Comparison of ENCODE assay signal across 21 cellular contexts in genomic region chr11:69435161-69435990, GRCh38. TPM values are rescaled to one million over a fixed set of nuclear protein-coding genes. Genes with fewer than 3 reads are reported as not detected.
DNase-seq lines count a peak whose midpoint lies in the region; ATAC-seq, FAIRE-seq and TF ChIP-seq lines count a peak whose summit lies in the region.
"Had no signal": no experiment of that assay in that cellular context is flagged by ENCODE, and none has a peak within 500 bp of the region (broad histone marks: within the 10 kb centered on the region; RNA-seq: fewer than 3 reads in every experiment).

No MANE protein-coding gene starts in this region.

- H3K27me3 Mint-ChIP-seq in H9 (ENCODE audit: low read depth), result peaks cover 6% of the 10 kb centered on the region
- H3K27me3 Mint-ChIP-seq in CD8-positive, alpha-beta memory T cell, result peaks cover 1 to 22% of the 10 kb centered on the region in 2 donors
- H3K27me3 Mint-ChIP-seq: CD4-positive, CD25-positive, alpha-beta regulatory T cell had no signal

- peaks cover 0 to 3% of the 10 kb centered on the region in 2 experiments; a peak in 1 of 5 replicates for H3K9me3 Mint-ChIP-seq in H9
- no peaks in the 10 kb centered on the region for H3K9me3 Mint-ChIP-seq in CD8-positive, alpha-beta memory T cell
- H3K9me3 Mint-ChIP-seq: stimulated activated naive CD8-positive, alpha-beta T cell treated with anti-CD3 and anti-CD28 coated beads, Interleukin-15, Interleukin-2, amounts not matched to agents 100 ng/mL and 50 ng/mL, for 24 hours had no signal

- TF ChIP-seq EP300 in H1 (IDR thresholded peaks at IDR 0.05; ENCODE audit: borderline replicate concordance in 1 of 2, low read depth in 2 of 2, low read length in 2 of 2), result no peak

- H3K27ac ChIP-seq in H9 (ENCODE audit: insufficient read length, low read depth, low read length) (no peak overlapping the region), H1 (ENCODE audit: low read depth, low read length) (no peak overlapping the region), trophoblast cell (ENCODE audit: low read depth, low read length) (no peak overlapping the region)
- no peak overlapping the region for H3K27ac ChIP-seq in CD8-positive, alpha-beta memory T cell (ENCODE audit: low read depth, low read length)
- H3K27ac ChIP-seq: parathyroid adenoma had no signal

- no peak overlapping the region for H4K5ac ChIP-seq in H9 (ENCODE audit: insufficient read length, low read depth, low read length)
- H4K5ac ChIP-seq in H1 (ENCODE audit: insufficient read length, low read depth, low read length), result peak overlapping the region; percentile 26

- TF ChIP-seq RAD21 in H1 (IDR thresholded peaks at IDR 0.05 in 1 of 2, conservative IDR thresholded peaks at IDR 0.05 in 1 of 2; ENCODE audit: low read depth in 2 of 2, low read length in 2 of 2), result no peak

- H3K79me2 ChIP-seq in H9 (ENCODE audit: insufficient read depth, low read length) (no peaks in the 10 kb centered on the region), H1 (ENCODE audit: control insufficient read depth in 1 of 2, insufficient read depth in 2 of 2, low read length in 2 of 2) (no peaks in the 10 kb centered on the region), trophoblast cell (ENCODE audit: control insufficient read depth, insufficient read depth, low read length, poor library complexity) (peaks cover 2% of the 10 kb centered on the region)
- H3K79me2 ChIP-seq: parathyroid adenoma had no signal

- H3K27ac Mint-ChIP-seq in H9, result peak overlapping the region in 1 of 3 experiments; percentile 91; a peak in 4 of 7 replicates
- H3K27ac Mint-ChIP-seq in CD8-positive, alpha-beta memory T cell, result no peak overlapping the region
- H3K27ac Mint-ChIP-seq: activated CD8-positive, alpha-beta T cell treated with anti-CD3 and anti-CD28 coated beads, Interleukin-2, amount 10 ng/mL, durations not matched to agents 7 days and 5 days; CD4-positive, CD25-positive, alpha-beta regulatory T cell had no signal

- no peak overlapping the region for H2BK12ac ChIP-seq in H9 (ENCODE audit: insufficient read length, low read depth, low read length)
- H2BK12ac ChIP-seq in H1 (ENCODE audit: low read depth, low read length), result peak overlapping the region; percentile 98; the same call in 1 of the 2 replicates
- H2BK12ac ChIP-seq in trophoblast cell (ENCODE audit: low read length), result peak overlapping the region; percentile 63

- no peaks in the 10 kb centered on the region for H3K79me1 ChIP-seq in H9 (ENCODE audit: insufficient read depth, low read depth, low read length, poor library complexity, severe bottlenecking)
- H3K79me1 ChIP-seq in H1 (ENCODE audit: low read depth, low read length), result no peaks in the 10 kb centered on the region; the same call in 1 of the 2 replicates
- H3K79me1 ChIP-seq in trophoblast cell (ENCODE audit: low read length), result peaks cover 37% of the 10 kb centered on the region

- H4K12ac ChIP-seq in trophoblast cell (ENCODE audit: low read depth, low read length), result no peak overlapping the region

- H4K8ac ChIP-seq in H9 (replicated peaks; ENCODE audit: insufficient read length, low read depth, low read length), result no peak overlapping the region
- H4K8ac ChIP-seq in H1 (ENCODE audit: extremely low read depth, insufficient read depth, low read length), result no peak overlapping the region
- no peak overlapping the region for H4K8ac ChIP-seq in trophoblast cell (ENCODE audit: low read depth, low read length)

- no peak overlapping the region for H3K4ac ChIP-seq in H9 (ENCODE audit: low read depth, low read length)
- H3K4ac ChIP-seq in H1 (replicated peaks; ENCODE audit: insufficient read length, low read depth, low read length), result peak overlapping the region; percentile 24
- no peak overlapping the region for H3K4ac ChIP-seq in trophoblast cell (ENCODE audit: low read depth, low read length)

- FAIRE-seq in H1 (lab: Jason Lieb, UNC), result no peak
- FAIRE-seq: GM12891, islet of Langerhans, small intestine had no signal

- H3K4me1 ChIP-seq in H9 (ENCODE audit: insufficient read depth, low read length) (peaks cover 2% of the 10 kb centered on the region; the same call in 1 of the 2 replicates), NT2/D1 (ENCODE audit: insufficient read depth, insufficient read length) (peaks cover 34% of the 10 kb centered on the region), H1 (replicated peaks in 1 of 4; ENCODE audit: control insufficient read depth in 3 of 4, insufficient read depth in 4 of 4, low read length in 3 of 4) (peaks cover 2 to 55% (median 36%) of the 10 kb centered on the region in 4 experiments), trophoblast cell (ENCODE audit: control insufficient read depth in 1 of 2, insufficient read depth in 2 of 2, low read length in 2 of 2) (peaks cover 37 to 47% of the 10 kb centered on the region in 2 experiments)
- H3K4me1 ChIP-seq in CD8-positive, alpha-beta memory T cell (ENCODE audit: insufficient read depth, low read length), result no peaks in the 10 kb centered on the region
- H3K4me1 ChIP-seq: parathyroid adenoma had no signal

- H3K27me3 ChIP-seq in H9 (ENCODE audit: insufficient read depth, low read length) (no peaks in the 10 kb centered on the region), NT2/D1 (ENCODE audit: insufficient read depth, insufficient read length) (no peaks in the 10 kb centered on the region), H1 (replicated peaks in 1 of 4; ENCODE audit: control insufficient read depth in 3 of 4, extremely low read depth in 1 of 4, insufficient read depth in 3 of 4, low read length in 3 of 4) (peaks cover 0 to 3% (median 1%) of the 10 kb centered on the region in 4 experiments; a peak in 3 of 7 replicates), trophoblast cell (ENCODE audit: insufficient read depth, low read length) (no peaks in the 10 kb centered on the region)
- H3K27me3 ChIP-seq in CD8-positive, alpha-beta memory T cell (ENCODE audit: insufficient read depth, low read length, poor library complexity, severe bottlenecking), result no peaks in the 10 kb centered on the region

- H3K4me3 ChIP-seq in NT2/D1 (ENCODE audit: insufficient read length, low read depth), result no peak overlapping the region
- H3K4me3 ChIP-seq in H1 (ENCODE audit: extremely low read depth in 1 of 4, insufficient read depth in 2 of 4, low read depth in 3 of 4, low read length in 4 of 4), result no peak overlapping the region
- no peak overlapping the region for H3K4me3 ChIP-seq in trophoblast cell (ENCODE audit: low read depth, low read length)
- no peak overlapping the region for H3K4me3 ChIP-seq in CD8-positive, alpha-beta memory T cell (ENCODE audit: low read length)
- H3K4me3 ChIP-seq: mucosa of descending colon had no signal

- POLR2A ChIA-PET in H1 (lab: Charles Lee; ENCODE audit: partially characterized antibody), result interaction anchor here (1.8 to 3.5 kb wide), 2 partner anchors 203 to 204 kb away, joined by 5 to 20 read pairs; no protein-coding TSS in a partner anchor
- POLR2A ChIA-PET in CD8-positive, alpha-beta memory T cell (lab: Charles Lee), result no interaction called here

- H3K56ac ChIP-seq in H9 (ENCODE audit: insufficient read length, low read depth, low read length) (no peak overlapping the region), H1 (replicated peaks; ENCODE audit: insufficient read length, low read depth, low read length) (no peak overlapping the region)

- H3K4me1 Mint-ChIP-seq in H9, result peaks cover 58 to 61% of the 10 kb centered on the region in 2 experiments
- H3K4me1 Mint-ChIP-seq in CD8-positive, alpha-beta memory T cell, result no peaks in the 10 kb centered on the region
- H3K4me1 Mint-ChIP-seq: CD4-positive, CD25-positive, alpha-beta regulatory T cell had no signal

- H2AFZ ChIP-seq in H9 (ENCODE audit: low read length) (no peak overlapping the region), H1 (ENCODE audit: low read length) (no peak overlapping the region), trophoblast cell (ENCODE audit: insufficient read depth, low read length, poor library complexity) (no peak overlapping the region)
- H2AFZ ChIP-seq: parathyroid adenoma had no signal

- DNase-seq in H9, result no peak
- no peak for DNase-seq in NT2/D1 (ENCODE audit: low read depth, low spot score)
- DNase-seq in H1 (ENCODE audit: low read depth in 1 of 2, low spot score in 2 of 2), result no peak
- peak; percentile 85 for DNase-seq in trophoblast cell
- no peak for DNase-seq in NCI-H748 (lab: John Stamatoyannopoulos, UW; ENCODE audit: unreplicated experiment)
- no peak for DNase-seq in DMS114 treated with DMSO at 0.1 percent for 48 hours (lab: John Stamatoyannopoulos, UW; ENCODE audit: unreplicated experiment)
- DNase-seq in CD8-positive, alpha-beta memory T cell, result no peak
- DNase-seq: activated CD8-positive, alpha-beta T cell treated with anti-CD3 and anti-CD28 coated beads, Interleukin-2, amount 10 ng/mL, durations not matched to agents 7 days and 5 days; amniotic stem cell; CD4-positive, CD25-positive, alpha-beta regulatory T cell; cerebellar nuclear complex; glutamatergic neuron; NCI-H2107; small intestine had no signal

- H4K91ac ChIP-seq in H9 (ENCODE audit: insufficient read length, low read depth, low read length) (no peak overlapping the region), H1 (replicated peaks; ENCODE audit: insufficient read length, low read length) (peak overlapping the region; percentile 62), trophoblast cell (ENCODE audit: low read depth, low read length) (peak overlapping the region; percentile 75)

- H3K4me2 ChIP-seq in H9 (ENCODE audit: insufficient read depth, insufficient read length, low read length) (no peak overlapping the region), H1 (ENCODE audit: insufficient read depth in 1 of 2, low read depth in 2 of 2, low read length in 2 of 2) (no peak overlapping the region), trophoblast cell (ENCODE audit: low read length) (no peak overlapping the region)

- H2BK5ac ChIP-seq in H9 (ENCODE audit: insufficient read length, low read length) (no peak overlapping the region), H1 (ENCODE audit: low read depth, low read length) (peak overlapping the region; percentile 80; the same call in 1 of the 2 replicates), trophoblast cell (ENCODE audit: low read depth, low read length, poor library complexity) (no peak overlapping the region)

- H2BK15ac ChIP-seq in H9 (ENCODE audit: low read depth, low read length) (no peak overlapping the region), H1 (ENCODE audit: low read length) (peak overlapping the region; percentile 75; the same call in 1 of the 2 replicates)

- H3K23me2 ChIP-seq in H9 (ENCODE audit: insufficient read length, low read depth, low read length, poor library complexity, severe bottlenecking) (no peaks in the 10 kb centered on the region), H1 (ENCODE audit: low read depth, low read length) (no peaks in the 10 kb centered on the region)

- ATAC-seq in GM21737 (IDR thresholded peaks at IDR 0.05; ENCODE audit: unreplicated experiment), result no peak
- ATAC-seq: activated CD8-positive, alpha-beta T cell treated with anti-CD3 and anti-CD28 coated beads, Interleukin-2, amount 10 ng/mL, durations not matched to agents 7 days and 5 days; mucosa of descending colon; SK-N-SH treated with all-trans-retinoic acid at 6 μM for 48 hours had no signal

- no peak for TF ChIP-seq CTCF in H9 (conservative IDR thresholded peaks at IDR 0.05)
- TF ChIP-seq CTCF in H1 (IDR thresholded peaks at IDR 0.05; ENCODE audit: control extremely low read depth in 1 of 3, insufficient read depth in 1 of 3, low read depth in 1 of 3, low read length in 3 of 3), result no peak

- H3K23ac ChIP-seq in H9 (ENCODE audit: insufficient read length, low read depth, low read length) (no peak overlapping the region), H1 (ENCODE audit: insufficient read length) (no peak overlapping the region), trophoblast cell (ENCODE audit: low read length) (no peak overlapping the region)

- TF ChIP-seq POLR2A in H1 (IDR thresholded peaks at IDR 0.05; ENCODE audit: control extremely low read depth in 1 of 2, low read depth in 2 of 2, low read length in 2 of 2), result no peak

- no peaks in the 10 kb centered on the region for H4K20me1 ChIP-seq in H9 (ENCODE audit: control insufficient read depth, insufficient read depth, insufficient read length)
- no peaks in the 10 kb centered on the region for H4K20me1 ChIP-seq in H1 (replicated peaks in 1 of 2; ENCODE audit: control insufficient read depth in 1 of 2, insufficient read depth in 2 of 2, low read length in 2 of 2)

- H3K14ac ChIP-seq in H9 (ENCODE audit: insufficient read depth, low read length) (peak overlapping the region; percentile 23; the same call in 1 of the 2 replicates), H1 (ENCODE audit: insufficient read length) (no peak overlapping the region), trophoblast cell (ENCODE audit: low read length) (peak overlapping the region; percentile 30)

- H3K9me3 ChIP-seq in H9 (ENCODE audit: control insufficient read depth, low read depth, low read length) (no peaks in the 10 kb centered on the region), NT2/D1 (ENCODE audit: insufficient read depth, low read length) (no peaks in the 10 kb centered on the region), H1 (ENCODE audit: insufficient read depth in 2 of 2, low read depth in 1 of 2, low read length in 1 of 2) (no peaks in the 10 kb centered on the region), trophoblast cell (ENCODE audit: insufficient read depth, low read depth, low read length) (no peaks in the 10 kb centered on the region)
- no peaks in the 10 kb centered on the region for H3K9me3 ChIP-seq in CD8-positive, alpha-beta memory T cell (ENCODE audit: low read length)
- H3K9me3 ChIP-seq: mucosa of descending colon had no signal

- H3K36me3 Mint-ChIP-seq in H9 (ENCODE audit: insufficient read depth in 1 of 3, low read depth in 3 of 3), result no peaks in the 10 kb centered on the region; a peak in 1 of 7 replicates
- no peaks in the 10 kb centered on the region for H3K36me3 Mint-ChIP-seq in CD8-positive, alpha-beta memory T cell
- H3K36me3 Mint-ChIP-seq: CD4-positive, CD25-positive, alpha-beta regulatory T cell had no signal

- H2BK20ac ChIP-seq in H9 (ENCODE audit: low read depth, low read length, poor library complexity, severe bottlenecking), result no peak overlapping the region
- H2BK20ac ChIP-seq in H1 (ENCODE audit: low read length), result peak overlapping the region; percentile 98

- no peak overlapping the region for H3K18ac ChIP-seq in H9 (ENCODE audit: insufficient read length, low read depth, low read length)
- peak overlapping the region; percentile 96 for H3K18ac ChIP-seq in H1 (ENCODE audit: extremely low read depth, low read length)
- peak overlapping the region; percentile 9 for H3K18ac ChIP-seq in trophoblast cell (ENCODE audit: low read length)

- H3T11ph ChIP-seq in H9 (ENCODE audit: low read length), result no peak overlapping the region

- H2BK120ac ChIP-seq in H9 (ENCODE audit: low read depth, low read length, poor library complexity, severe bottlenecking), result no peak overlapping the region
- peak overlapping the region; percentile 50 for H2BK120ac ChIP-seq in H1 (replicated peaks; ENCODE audit: low read depth, low read length)
- H2BK120ac ChIP-seq in trophoblast cell (ENCODE audit: insufficient read depth, low read length, poor library complexity), result peak overlapping the region; percentile 65

- CTCF ChIA-PET in H1 (lab: Charles Lee; ENCODE audit: partially characterized antibody), result interaction anchor here (0.9 to 1.5 kb wide), 5 partner anchors 9 to 304 kb away, joined by 3 to 5 read pairs (median 3); no protein-coding TSS in a partner anchor
- CTCF ChIA-PET in CD8-positive, alpha-beta memory T cell (lab: Charles Lee), result no interaction called here

- WGBS in H9 (ENCODE audit: extremely low coverage, insufficient read length, low lambda C conversion rate), result no CpG with 5 or more reads among the region's 15 CpGs
- 72% methylated on average over 13 of the region's 15 CpGs; no CpG with 5 or more reads in 1 of the 2 experiments for WGBS in H1 (ENCODE audit: extremely low coverage in 1 of 2, insufficient coverage in 1 of 2, insufficient read length in 1 of 2, insufficient replicate concordance in 2 of 2, low coverage in 1 of 2, low lambda C conversion rate in 2 of 2, missing lambda C conversion rate in 1 of 2), 2 experiments
- no CpG with 5 or more reads among the region's 15 CpGs for WGBS in trophoblast cell (ENCODE audit: extremely low coverage, insufficient coverage, insufficient read length)

- no peaks in the 10 kb centered on the region for H3K36me3 ChIP-seq in NT2/D1 (ENCODE audit: insufficient read depth, insufficient read length, low read length)
- no peaks in the 10 kb centered on the region for H3K36me3 ChIP-seq in H1 (ENCODE audit: control insufficient read depth in 2 of 4, insufficient read depth in 4 of 4, low read length in 3 of 4)
- H3K36me3 ChIP-seq in trophoblast cell (ENCODE audit: control insufficient read depth in 1 of 2, insufficient read depth in 2 of 2, low read length in 2 of 2), result no peaks in the 10 kb centered on the region
- H3K36me3 ChIP-seq in CD8-positive, alpha-beta memory T cell (ENCODE audit: insufficient read depth, low read length), result no peaks in the 10 kb centered on the region

- no peak overlapping the region for H2AK5ac ChIP-seq in H9 (ENCODE audit: insufficient read length, low read length)
- peak overlapping the region; percentile 87 for H2AK5ac ChIP-seq in H1 (ENCODE audit: low read depth, low read length)
- H2AK5ac ChIP-seq in trophoblast cell (ENCODE audit: low read length), result peak overlapping the region; percentile 34

- no peak overlapping the region for H3K9ac ChIP-seq in H9 (ENCODE audit: extremely low read depth, insufficient read length, low read length)
- H3K9ac ChIP-seq in NT2/D1 (ENCODE audit: insufficient read length, low read depth), result peak overlapping the region; percentile 37
- no peak overlapping the region for H3K9ac ChIP-seq in H1 (replicated peaks in 1 of 4; ENCODE audit: extremely low read depth in 1 of 4, low read depth in 3 of 4, low read length in 3 of 4)
- no peak overlapping the region for H3K9ac ChIP-seq in trophoblast cell (ENCODE audit: low read length)
- H3K9ac ChIP-seq: parathyroid adenoma had no signal

- H3K4me3 Mint-ChIP-seq in H9, result no peak overlapping the region
- no peak overlapping the region for H3K4me3 Mint-ChIP-seq in CD8-positive, alpha-beta memory T cell
- H3K4me3 Mint-ChIP-seq: activated CD8-positive, alpha-beta T cell treated with anti-CD3 and anti-CD28 coated beads, Interleukin-2, amount 10 ng/mL, durations not matched to agents 7 days and 5 days; CD4-positive, CD25-positive, alpha-beta regulatory T cell; stimulated activated naive CD8-positive, alpha-beta T cell treated with anti-CD3 and anti-CD28 coated beads, Interleukin-15, Interleukin-2, amounts not matched to agents 100 ng/mL and 50 ng/mL, for 24 hours had no signal

RNA-seq across cellular contexts. Expression of gene LINC01488, which starts 46.1 kb away (rescaled TPM):
- not detected in 2 replicates for total RNA-seq in H9 (2021)
- not detected in 2 replicates for total RNA-seq in H1 (2021; fragmentation: NEBNext Ultra II Directional; extraction: Animal tissue kit (Norgen Biotek cat#: 25700))
- 0.03 TPM in 1 of 2 replicates, not detected in the other for polyA plus RNA-seq in H1 (2011; rRNA removed)
- polyA plus RNA-seq in H1 (2011; cell fraction: cytosol; rRNA removed), result not detected
- polyA plus RNA-seq in H1 (2011; cell fraction: nucleus; rRNA removed), result not detected
- not detected in 4 replicates for polyA plus RNA-seq in H1 (2012, experiment 1 of 2)
- not detected for polyA plus RNA-seq in H1 (2012, experiment 2 of 2)
- polyA plus RNA-seq in H1 (2013, experiment 1 of 2), result not detected
- not detected for polyA plus RNA-seq in H1 (2013, experiment 2 of 2)
- not detected in 2 replicates for polyA minus RNA-seq in H1 (2011; rRNA and poly(A)+ RNA removed)
- polyA minus RNA-seq in H1 (2011; cell fraction: cytosol; rRNA and poly(A)+ RNA removed), result not detected
- not detected for polyA minus RNA-seq in H1 (2011; cell fraction: nucleus; rRNA and poly(A)+ RNA removed)
- 0.05 and 0.08 TPM in 2 replicates for polyA plus RNA-seq in trophoblast cell (2013)
- total RNA-seq in CD8-positive, alpha-beta memory T cell, result not detected
- polyA plus RNA-seq in CD8-positive, alpha-beta memory T cell, result not detected
- total RNA-seq: activated CD8-positive, alpha-beta T cell treated with anti-CD3 and anti-CD28 coated beads, Interleukin-2, amount 10 ng/mL, durations not matched to agents 7 days and 5 days; CD4-positive, CD25-positive, alpha-beta regulatory T cell; mucosa of descending colon had no signal
- polyA plus RNA-seq: CD4-positive, CD25-positive, alpha-beta regulatory T cell; small intestine had no signal

Comparison
In these comparisons a context has a peak if more than half of its experiments do, and no peak if none do; other contexts are left out.
1. DNase-seq: peak in trophoblast cell (2 of 2); none in H9 (single experiment), NT2/D1 (single experiment), H1 (0 of 2), NCI-H748 (single experiment), DMS114 treated with DMSO at 0.1 percent for 48 hours (single experiment) and CD8-positive, alpha-beta memory T cell (0 of 5).